ENCODE assay signal across 23 cellular contexts in genomic region chr12:124811633-124812032, GRCh38.
"Had no signal": no experiment of that assay in that cellular context is flagged by ENCODE, and none has a peak within 500 bp of the region (broad histone marks: within the 10 kb centered on the region; RNA-seq: fewer than 3 reads in every experiment).

No MANE protein-coding gene starts in this region.

- H3K27me3 ChIP-seq: SJCRH30 had no signal

- H3K9me3 ChIP-seq: SJCRH30 had no signal

- ATAC-seq: K562, Panc1, PC-3, Right ventricle myocardium inferior, SK-N-SH treated with all-trans-retinoic acid at 6 μM for 48 hours had no signal

- H3K9me3 Mint-ChIP-seq: IgD-negative memory B cell had no signal

- FAIRE-seq: HTR-8/SVneo, K562 had no signal

- H3K27me3 Mint-ChIP-seq: IgD-negative memory B cell had no signal

- H3K4me3 ChIP-seq: K562, SJCRH30 had no signal

- DNase-seq: Kasumi-1, MM.1S, NCI-H1092 treated with DMSO at 0.1 percent for 48 hours, NCI-H1436, NCI-H187, NCI-H2029, NCI-H2081 treated with DMSO at 0.1 percent for 48 hours, NCI-H2171 treated with DMSO at 0.1 percent for 48 hours, NCI-H345, NCI-H446 treated with DMSO at 0.1 percent for 48 hours, NCI-H510A treated with DMSO at 0.1 percent for 48 hours, NCI-H526, PC-3, SHP77 treated with DMSO at 0.1 percent for 48 hours, SJCRH30 had no signal

- H3K4me2 ChIP-seq: KMS-11 had no signal

- H3K27ac Mint-ChIP-seq: IgD-negative memory B cell had no signal

- H3K4me3 Mint-ChIP-seq: IgD-negative memory B cell had no signal

- H3K9ac ChIP-seq: KMS-11 had no signal

- H3K4me1 Mint-ChIP-seq: IgD-negative memory B cell had no signal

- H3K27ac ChIP-seq: HL-60, KMS-11, SJCRH30 had no signal
